8 cellular contexts compared by ENCODE assay signal in genomic region chr11:94511932-94512781, GRCh38. TPM values are rescaled to one million over a fixed set of nuclear protein-coding genes. Genes with fewer than 3 reads are reported as not detected.
DNase-seq lines count a peak whose midpoint lies in the region; ATAC-seq and TF ChIP-seq lines count a peak whose summit lies in the region.

C11orf97 (plus strand) TSS chr11:94512461; CDS start chr11:94512529, 68 bp downstream.

- H3K4me3 ChIP-seq in SJCRH30 (peak within 1 kb of the TSS; percentile 58), heart right ventricle (peak within 1 kb of the TSS; percentile 18 to 66 (median 57)), ovary (peak within 1 kb of the TSS; percentile 47), tibial artery (peak within 1 kb of the TSS; percentile 47 to 57)

- peak; percentile 81 for ATAC-seq in HG03139 (IDR thresholded peaks at IDR 0.05; ENCODE audit: unreplicated experiment)
- peak; percentile 70 to 87 (median 76) for ATAC-seq in heart right ventricle

- TF ChIP-seq POLR2A in ovary (IDR thresholded peaks at IDR 0.05) = no peak

- DNase-seq in SIG-M5 treated with dmso at 0.1 percent for 504 hours (lab: John Stamatoyannopoulos, UW; ENCODE audit: unreplicated experiment) (peak; percentile 24), SIG-M5 (lab: John Stamatoyannopoulos, UW) (no peak), SJCRH30 (peak; percentile 37 to 53), heart right ventricle (peak; percentile 45 to 61), ovary (peak; percentile 51 to 76 (median 65)), tibial artery (peak; percentile 47 to 74)
- peak; percentile 63 for DNase-seq in activated naive CD8-positive, alpha-beta T cell treated with anti-CD3 and anti-CD28 coated beads for 36 hours

- TF ChIP-seq CTCF in heart right ventricle (IDR thresholded peaks at IDR 0.05) = no peak
- no peak for TF ChIP-seq CTCF in ovary (IDR thresholded peaks at IDR 0.05)
- TF ChIP-seq CTCF in tibial artery (IDR thresholded peaks at IDR 0.05) = no peak

- intact Hi-C loops in heart right ventricle (cut with DNase I) (no loop called here), ovary (cut with DNase I) (no loop called here), tibial artery (cut with DNase I; ENCODE audit: low total_unique reads) (no loop called here)

- H3K27ac ChIP-seq in SJCRH30 (no peak within 1 kb of the TSS), heart right ventricle (no peak within 1 kb of the TSS), ovary (no peak within 1 kb of the TSS), tibial artery (no peak within 1 kb of the TSS)

- no peaks in the 10 kb centered on the region for H3K36me3 ChIP-seq in SJCRH30
- no peaks in the 10 kb centered on the region for H3K36me3 ChIP-seq in heart right ventricle
- no peaks in the 10 kb centered on the region for H3K36me3 ChIP-seq in ovary
- no peaks in the 10 kb centered on the region for H3K36me3 ChIP-seq in tibial artery

- H3K4me1 Mint-ChIP-seq in activated naive CD8-positive, alpha-beta T cell treated with anti-CD3 and anti-CD28 coated beads for 36 hours = peaks cover 11% of the 10 kb centered on the region

- peaks cover 23% of the 10 kb centered on the region for H3K27me3 Mint-ChIP-seq in activated naive CD8-positive, alpha-beta T cell treated with anti-CD3 and anti-CD28 coated beads for 36 hours

- no peaks in the 10 kb centered on the region for H3K27me3 ChIP-seq in SJCRH30
- H3K27me3 ChIP-seq in heart right ventricle = peaks cover 0 to 15% (median 6%) of the 10 kb centered on the region in 7 donors
- no peaks in the 10 kb centered on the region for H3K27me3 ChIP-seq in ovary
- peaks cover 0 to 5% of the 10 kb centered on the region in 2 donors for H3K27me3 ChIP-seq in tibial artery

- H3K9me3 Mint-ChIP-seq in activated naive CD8-positive, alpha-beta T cell treated with anti-CD3 and anti-CD28 coated beads for 36 hours = no peaks in the 10 kb centered on the region

- H3K4me3 Mint-ChIP-seq in activated naive CD8-positive, alpha-beta T cell treated with anti-CD3 and anti-CD28 coated beads for 36 hours = peak within 1 kb of the TSS; percentile 72

- no peaks in the 10 kb centered on the region for H3K9me3 ChIP-seq in SJCRH30 (replicated peaks)
- H3K9me3 ChIP-seq in heart right ventricle = no peaks in the 10 kb centered on the region
- no peaks in the 10 kb centered on the region for H3K9me3 ChIP-seq in ovary
- no peaks in the 10 kb centered on the region for H3K9me3 ChIP-seq in tibial artery

- 15 to 17% methylated on average over 53 of the region's 53 CpGs for WGBS in heart right ventricle, 2 donors
- 14 to 17% (median 15%) methylated on average over 51 to 53 of the region's 53 CpGs for WGBS in ovary, 3 donors

- no peak for TF ChIP-seq EP300 in ovary (IDR thresholded peaks at IDR 0.05)

- H3K4me1 ChIP-seq in SJCRH30 = no peaks in the 10 kb centered on the region
- H3K4me1 ChIP-seq in heart right ventricle = peaks cover 0 to 13% (median 5%) of the 10 kb centered on the region in 9 donors
- no peaks in the 10 kb centered on the region for H3K4me1 ChIP-seq in ovary (ENCODE audit: insufficient read depth)
- peaks cover 0 to 13% (median 7%) of the 10 kb centered on the region in 4 donors for H3K4me1 ChIP-seq in tibial artery

- H3K27ac Mint-ChIP-seq in activated naive CD8-positive, alpha-beta T cell treated with anti-CD3 and anti-CD28 coated beads for 36 hours = no peak within 1 kb of the TSS

- H3K36me3 Mint-ChIP-seq in activated naive CD8-positive, alpha-beta T cell treated with anti-CD3 and anti-CD28 coated beads for 36 hours = no peaks in the 10 kb centered on the region

RNA-seq across cellular contexts. Expression of gene C11orf97, which starts in this region (rescaled TPM):
- not detected in 2 replicates for total RNA-seq in SJCRH30 (2014; rRNA removed; shearing (Covaris generic))
- not detected for total RNA-seq in activated naive CD8-positive, alpha-beta T cell treated with anti-CD3 and anti-CD28 coated beads for 36 hours
- total RNA-seq in heart right ventricle (not detected), ovary (10 to 100 TPM in 1 of 7 donors, under 1 TPM in 3, not detected in 3; 0.35 to 14.0 (median 0.39) TPM)
- polyA plus RNA-seq in heart right ventricle (not detected), ovary (not detected)

Comparison
In these comparisons a context has a peak if more than half of its experiments do, and no peak if none do; other contexts are left out.
1. Peak in DNase-seq and H3K4me3 ChIP-seq in SJCRH30; RNA of the gene not detected or under 1 TPM.
2. Peak in DNase-seq in activated naive CD8-positive, alpha-beta T cell treated with anti-CD3 and anti-CD28 coated beads for 36 hours; RNA of the gene not detected or under 1 TPM.
3. Peak in DNase-seq, ATAC-seq and H3K4me3 ChIP-seq in heart right ventricle; RNA of the gene not detected or under 1 TPM.